In the genomic region with DNA sequence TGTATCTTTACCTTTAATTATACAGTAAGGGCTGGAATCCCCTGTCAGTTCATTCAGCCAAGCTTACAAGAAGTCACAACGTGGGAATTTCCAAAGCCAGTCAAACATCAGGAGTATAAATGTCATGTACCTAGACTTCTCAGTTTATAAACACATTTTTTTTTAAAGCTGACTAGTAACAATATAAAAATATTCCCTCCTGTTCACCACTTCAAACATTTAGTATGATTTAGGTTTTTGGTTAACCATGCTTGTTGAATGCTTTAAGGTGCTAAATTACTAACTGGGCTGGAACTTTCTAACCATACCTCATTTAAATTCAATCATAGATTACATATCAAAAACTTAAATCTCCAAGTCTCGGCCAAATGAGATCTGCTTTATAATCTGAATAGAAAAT, we compare ENCODE assay signal across 23 cellular contexts. TPM values are rescaled to one million over a fixed set of nuclear protein-coding genes. Genes with fewer than 3 reads are reported as not detected.
DNase-seq lines count a peak whose midpoint lies in the region; ATAC-seq and TF ChIP-seq lines count a peak whose summit lies in the region.
"Had no signal": no experiment of that assay in that cellular context is flagged by ENCODE, and none has a peak within 500 bp of the region (broad histone marks: within the 10 kb centered on the region; RNA-seq: fewer than 3 reads in every experiment).

No MANE protein-coding gene starts in this region.

- H3K27me3 ChIP-seq in CD8-positive, alpha-beta T cell (ENCODE audit: insufficient read depth, low read length) = no peaks in the 10 kb centered on the region
- H3K27me3 ChIP-seq in transverse colon = no peaks in the 10 kb centered on the region
- H3K27me3 ChIP-seq: esophagus squamous epithelium, heart left ventricle, right atrium auricular region, tibial nerve had no signal

- no peaks in the 10 kb centered on the region for H3K9me3 ChIP-seq in CD8-positive, alpha-beta T cell (ENCODE audit: low read length)
- no peaks in the 10 kb centered on the region for H3K9me3 ChIP-seq in transverse colon
- H3K9me3 ChIP-seq: Caco-2, esophagus squamous epithelium, heart left ventricle, right atrium auricular region, tibial nerve had no signal

- H3K4me3 Mint-ChIP-seq in CD8-positive, alpha-beta T cell = peak overlapping the region; percentile 40
- H3K4me3 Mint-ChIP-seq in natural killer cell = peak overlapping the region; percentile 85
- H3K4me3 Mint-ChIP-seq: H9 had no signal

- TF ChIP-seq CTCF in CD8-positive, alpha-beta T cell (IDR thresholded peaks at IDR 0.05) = no peak
- TF ChIP-seq CTCF in natural killer cell (IDR thresholded peaks at IDR 0.05) = no peak
- no peak for TF ChIP-seq CTCF in transverse colon (IDR thresholded peaks at IDR 0.05)

- no peaks in the 10 kb centered on the region for H3K9me3 Mint-ChIP-seq in CD8-positive, alpha-beta T cell
- H3K9me3 Mint-ChIP-seq in natural killer cell = no peaks in the 10 kb centered on the region
- H3K9me3 Mint-ChIP-seq: H9 had no signal

- DNase-seq in activated CD4-positive, alpha-beta T cell treated with anti-CD3 and anti-CD28 coated beads for 4 hours = peak; percentile 22 to 46
- DNase-seq in activated CD4-positive, alpha-beta T cell treated with anti-CD3 and anti-CD28 coated beads, Interleukin-2, amount 50 U/mL, for 1 hour = no peak
- no peak for DNase-seq in CD8-positive, alpha-beta T cell
- DNase-seq in astrocyte of the hippocampus (ENCODE audit: low read depth, low spot score) (peak; percentile 15), natural killer cell (no peak), NCI-H1436 treated with DMSO at 0.1 percent for 48 hours (lab: John Stamatoyannopoulos, UW) (no peak), transverse colon (no peak)
- DNase-seq: ACHN, aorta, esophagus squamous epithelium, H9, heart left ventricle, islet precursor cell, mesendoderm, MM.1S, NCI-H2029, NCI-H524, PC-9 had no signal

- TF ChIP-seq EP300 in transverse colon (IDR thresholded peaks at IDR 0.05; ENCODE audit: low read depth) = no peak

- 45 to 48% methylated on average over 2 of the region's 2 CpGs for WGBS in transverse colon (ENCODE audit: low coverage in 1 of 2), 2 donors

- H3K4me1 Mint-ChIP-seq in CD8-positive, alpha-beta T cell (ENCODE audit: low read depth) = peaks cover 96% of the 10 kb centered on the region
- peaks cover 95 to 96% of the 10 kb centered on the region in 2 donors for H3K4me1 Mint-ChIP-seq in natural killer cell

- H3K4me3 ChIP-seq in CD8-positive, alpha-beta T cell (ENCODE audit: low read depth, low read length) = no peak overlapping the region
- H3K4me3 ChIP-seq in transverse colon = no peak overlapping the region
- H3K4me3 ChIP-seq: coronary artery, esophagus squamous epithelium, heart left ventricle, PC-9, right atrium auricular region, tibial nerve had no signal

- no peak overlapping the region for H3K27ac ChIP-seq in CD8-positive, alpha-beta T cell (ENCODE audit: low read depth, low read length)
- no peak overlapping the region for H3K27ac ChIP-seq in transverse colon
- H3K27ac ChIP-seq: esophagus squamous epithelium, heart left ventricle, right atrium auricular region, tibial nerve had no signal

- peak; percentile 62 for ATAC-seq in CD8-positive, alpha-beta T cell
- ATAC-seq in natural killer cell (peak; percentile 45 to 59 (median 54)), GM21737 (IDR thresholded peaks at IDR 0.05; ENCODE audit: unreplicated experiment) (no peak)
- ATAC-seq: heart left ventricle had no signal

- TF ChIP-seq POLR2A in transverse colon (IDR thresholded peaks at IDR 0.05) = no peak

- in situ Hi-C loops in transverse colon (cut with MboI; ENCODE audit: low pct_ligation_motif_present in 1 of 4, low pct_unique_long_range_greater_than_20kb in 1 of 4, low sequenced_read_pairs in 3 of 4) = no loop called here

- H3K36me3 ChIP-seq in CD8-positive, alpha-beta T cell (ENCODE audit: insufficient read depth, low read length) = no peaks in the 10 kb centered on the region
- H3K36me3 ChIP-seq in transverse colon = no peaks in the 10 kb centered on the region
- H3K36me3 ChIP-seq: esophagus squamous epithelium, heart left ventricle, right atrium auricular region, tibial nerve had no signal

- CTCF ChIA-PET in CD8-positive, alpha-beta T cell (lab: Charles Lee) = interaction anchor here (0.8 to 1.1 kb wide), 4 partner anchors 14 to 153 kb away, joined by 3 to 5 read pairs (median 3); no protein-coding TSS in a partner anchor

- no peaks in the 10 kb centered on the region for H3K27me3 Mint-ChIP-seq in CD8-positive, alpha-beta T cell (ENCODE audit: low read depth)
- no peaks in the 10 kb centered on the region for H3K27me3 Mint-ChIP-seq in natural killer cell (ENCODE audit: low read depth in 2 of 2)

- intact Hi-C loops in CD8-positive, alpha-beta T cell (cut with DNase I, micrococcal nuclease) = loop anchor here (2.0 to 5.0 kb wide), 4 partner anchors 40 to 80 kb away; no protein-coding TSS in a partner anchor
- intact Hi-C loops in natural killer cell (cut with micrococcal nuclease) (loop anchor here (1.0 to 2.0 kb wide), 3 partner anchors 24 to 58 kb away; no protein-coding TSS in a partner anchor), transverse colon (cut with DNase I; ENCODE audit: low total_unique reads) (no loop called here)

- peaks cover 83% of the 10 kb centered on the region for H3K4me1 ChIP-seq in CD8-positive, alpha-beta T cell (ENCODE audit: insufficient read depth, low read length)
- peaks cover 26 to 59% (median 31%) of the 10 kb centered on the region in 4 donors for H3K4me1 ChIP-seq in transverse colon

- POLR2A ChIA-PET in CD8-positive, alpha-beta T cell (lab: Charles Lee) = interaction anchor here (0.8 to 2.0 kb wide), 7 partner anchors 9 to 57 kb away, joined by 3 to 8 read pairs (median 4); a partner anchor contains a TSS

- peak overlapping the region; percentile 5 for H3K27ac Mint-ChIP-seq in CD8-positive, alpha-beta T cell
- H3K27ac Mint-ChIP-seq in natural killer cell = peak overlapping the region; percentile 84 to 93
- H3K27ac Mint-ChIP-seq: H9 had no signal

- peaks cover 21% of the 10 kb centered on the region for H3K36me3 Mint-ChIP-seq in CD8-positive, alpha-beta T cell
- no peaks in the 10 kb centered on the region for H3K36me3 Mint-ChIP-seq in natural killer cell

RNA-seq across cellular contexts. Expression of a gene that starts 44.0 kb away (rescaled TPM):
- total RNA-seq in CD8-positive, alpha-beta T cell = 100 to 1,000 TPM; 280 to 298 TPM
- total RNA-seq in natural killer cell = 100 to 1,000 TPM; 507 to 626 (median 526) TPM
- total RNA-seq in transverse colon = 100 to 1,000 TPM in 3 of 4 donors, 10 to 100 TPM in 1; 52.9 to 169 (median 126) TPM

Comparison
In these comparisons a context has a peak if more than half of its experiments do, and no peak if none do; other contexts are left out.
1. DNase-seq: peak in activated CD4-positive, alpha-beta T cell treated with anti-CD3 and anti-CD28 coated beads for 4 hours (2 of 2) and astrocyte of the hippocampus (single experiment); none in activated CD4-positive, alpha-beta T cell treated with anti-CD3 and anti-CD28 coated beads, Interleukin-2, amount 50 U/mL, for 1 hour (single experiment), CD8-positive, alpha-beta T cell (0 of 7), natural killer cell (single experiment), NCI-H1436 treated with DMSO at 0.1 percent for 48 hours (single experiment) and transverse colon (single experiment).